Comparison of ENCODE assay signal across 9 cellular contexts in the genomic region with DNA sequence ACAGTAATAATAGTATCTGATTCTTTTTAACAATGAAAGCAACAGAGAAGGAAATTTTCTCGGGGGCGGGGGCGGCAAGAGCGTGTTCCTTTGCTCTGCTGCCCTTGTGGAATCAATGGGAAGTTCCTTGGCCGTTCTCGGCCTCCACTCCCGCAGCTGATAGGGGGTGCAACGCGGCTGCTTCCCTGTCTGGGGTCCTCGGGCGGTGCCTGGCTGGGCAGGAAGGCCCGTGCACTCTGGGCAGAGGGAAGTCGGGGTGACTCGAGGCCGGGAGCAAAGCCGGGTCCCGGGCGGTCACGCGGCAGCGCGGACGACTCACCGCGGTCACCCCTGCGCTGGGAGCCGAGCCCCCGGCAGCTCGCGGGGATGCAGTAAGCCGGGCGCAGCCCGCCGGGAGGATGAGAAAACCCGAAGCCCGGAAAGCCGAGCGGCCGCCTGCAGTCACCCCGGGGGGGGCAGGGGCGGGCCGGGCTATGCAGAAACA. TPM values are rescaled to one million over a fixed set of nuclear protein-coding genes. Genes with fewer than 3 reads are reported as not detected.
DNase-seq lines count a peak whose midpoint lies in the region; ATAC-seq, FAIRE-seq and TF ChIP-seq lines count a peak whose summit lies in the region.
"Had no signal": no experiment of that assay in that cellular context is flagged by ENCODE, and none has a peak within 500 bp of the region (broad histone marks: within the 10 kb centered on the region; RNA-seq: fewer than 3 reads in every experiment).

No MANE protein-coding gene starts in this region.

- peak overlapping the region; percentile 44 for H2AK9ac ChIP-seq in IMR-90 (replicated peaks; ENCODE audit: low read depth, low read length, poor library complexity)

- peaks cover 17 to 66% of the 10 kb centered on the region in 2 experiments for H3K79me1 ChIP-seq in IMR-90 (ENCODE audit: low read depth in 1 of 2, low read length in 2 of 2)
- peaks cover 6% of the 10 kb centered on the region; the same call in 1 of the 2 replicates for H3K79me1 ChIP-seq in H1 (ENCODE audit: low read depth, low read length)

- 0% methylated on average over 14 of the region's 42 CpGs; no CpG with 5 or more reads in 1 of the 2 experiments for WGBS in IMR-90 (ENCODE audit: extremely low coverage in 2 of 2, insufficient read length in 1 of 2), 2 experiments
- WGBS in H1 (ENCODE audit: extremely low coverage in 1 of 2, insufficient coverage in 1 of 2, insufficient read length in 1 of 2, insufficient replicate concordance in 2 of 2, low coverage in 1 of 2, low lambda C conversion rate in 2 of 2, missing lambda C conversion rate in 1 of 2), 2 experiments = 2% methylated on average over 36 of the region's 42 CpGs; no CpG with 5 or more reads in 1 of the 2 experiments

- H2BK12ac ChIP-seq in H1 (ENCODE audit: low read depth, low read length) = no peak overlapping the region

- H3K27me3 ChIP-seq in IMR-90 (ENCODE audit: control insufficient read depth, insufficient read depth, low read length) = no peaks in the 10 kb centered on the region
- H3K27me3 ChIP-seq in H1 (replicated peaks in 1 of 4; ENCODE audit: control insufficient read depth in 3 of 4, extremely low read depth in 1 of 4, insufficient read depth in 3 of 4, low read length in 3 of 4) = peaks cover 0 to 8% (median 5%) of the 10 kb centered on the region in 4 experiments; a peak in 4 of 7 replicates

- H3K27ac ChIP-seq in IMR-90 (ENCODE audit: insufficient read depth, low read length) (no peak overlapping the region), H1 (ENCODE audit: low read depth, low read length) (no peak overlapping the region)

- DNase-seq in G401 (ENCODE audit: low spot score) (peak; percentile 43), IMR-90 (no peak), H1 (ENCODE audit: low read depth in 1 of 2, low spot score in 2 of 2) (no peak), osteocyte (ENCODE audit: extremely low spot score, unreplicated experiment) (no peak), anterior cingulate cortex (lab: John Stamatoyannopoulos, UW) (no peak), NCI-H1105 treated with DMSO at 0.1 percent for 48 hours (lab: John Stamatoyannopoulos, UW) (no peak), NCI-H2081 treated with DMSO at 0.1 percent for 48 hours (lab: John Stamatoyannopoulos, UW) (no peak)
- DNase-seq in stimulated activated naive CD4-positive, alpha-beta T cell (lab: John Stamatoyannopoulos, UW) = no peak

- H2AFZ ChIP-seq in IMR-90 (replicated peaks; ENCODE audit: low read length, poor library complexity) (peak overlapping the region; percentile 74), H1 (ENCODE audit: low read length) (no peak overlapping the region)

- no peak for TF ChIP-seq EP300 in H1 (IDR thresholded peaks at IDR 0.05; ENCODE audit: borderline replicate concordance in 1 of 2, low read depth in 2 of 2, low read length in 2 of 2)

- no peak overlapping the region for H2BK20ac ChIP-seq in IMR-90 (ENCODE audit: low read depth, low read length)
- H2BK20ac ChIP-seq in H1 (ENCODE audit: low read length) = no peak overlapping the region

- H2BK5ac ChIP-seq in IMR-90 (ENCODE audit: low read depth, low read length, poor library complexity, severe bottlenecking) = no peak overlapping the region
- no peak overlapping the region for H2BK5ac ChIP-seq in H1 (ENCODE audit: low read depth, low read length)

- H3K4me1 ChIP-seq in IMR-90 (ENCODE audit: control insufficient read depth, insufficient read depth, low read length) (peaks cover 9% of the 10 kb centered on the region), H1 (replicated peaks in 1 of 4; ENCODE audit: control insufficient read depth in 3 of 4, insufficient read depth in 4 of 4, low read length in 3 of 4) (peaks cover 0 to 29% (median 17%) of the 10 kb centered on the region in 4 experiments; a peak in 6 of 7 replicates)

- H3K18ac ChIP-seq in IMR-90 (ENCODE audit: low read depth, low read length) (no peak overlapping the region), H1 (ENCODE audit: extremely low read depth, low read length) (no peak overlapping the region; the same call in 1 of the 2 replicates)

- H3K23me2 ChIP-seq in H1 (ENCODE audit: low read depth, low read length) = peaks cover 22% of the 10 kb centered on the region

- H2BK120ac ChIP-seq in IMR-90 (ENCODE audit: low read depth, low read length) (no peak overlapping the region), H1 (replicated peaks; ENCODE audit: low read depth, low read length) (no peak overlapping the region)

- H3K4me3 Mint-ChIP-seq in osteocyte (ENCODE audit: unreplicated experiment) = peak overlapping the region; percentile 75

- H4K20me1 ChIP-seq in IMR-90 (ENCODE audit: insufficient read depth, low read length) (peaks cover 55% of the 10 kb centered on the region), H1 (replicated peaks in 1 of 2; ENCODE audit: control insufficient read depth in 1 of 2, insufficient read depth in 2 of 2, low read length in 2 of 2) (peaks cover 5 to 14% of the 10 kb centered on the region in 2 experiments)

- no peak for FAIRE-seq in H1 (lab: Jason Lieb, UNC)

- no peak for TF ChIP-seq RAD21 in IMR-90 (IDR thresholded peaks at IDR 0.05; ENCODE audit: low read length)
- TF ChIP-seq RAD21 in H1 (IDR thresholded peaks at IDR 0.05 in 1 of 2, conservative IDR thresholded peaks at IDR 0.05 in 1 of 2; ENCODE audit: low read depth in 2 of 2, low read length in 2 of 2) = no peak

- TF ChIP-seq POLR2A in IMR-90 (IDR thresholded peaks at IDR 0.05; ENCODE audit: low read depth, low read length) (no peak), H1 (IDR thresholded peaks at IDR 0.05; ENCODE audit: control extremely low read depth in 1 of 2, low read depth in 2 of 2, low read length in 2 of 2) (no peak)

- H4K8ac ChIP-seq in IMR-90 (ENCODE audit: low read depth in 2 of 2, low read length in 2 of 2) (no peak overlapping the region), H1 (ENCODE audit: extremely low read depth, insufficient read depth, low read length) (no peak overlapping the region)

- peaks cover 7% of the 10 kb centered on the region; the same call in 1 of the 2 replicates for H3K9me1 ChIP-seq in IMR-90 (ENCODE audit: insufficient read depth, low read length)

- H3K9me3 Mint-ChIP-seq in osteocyte (ENCODE audit: unreplicated experiment) = no peaks in the 10 kb centered on the region
- H3K9me3 Mint-ChIP-seq: T-cell had no signal

- CTCF ChIA-PET in IMR-90 (lab: Yijun Ruan, JAX) (no interaction called here), H1 (lab: Charles Lee; ENCODE audit: partially characterized antibody) (interaction anchor here (0.6 to 8.7 kb wide), 4 partner anchors 16 to 225 kb away, joined by 3 to 70 read pairs (median 6); a partner anchor contains a TSS)

- in situ Hi-C loops in G401 (cut with HindIII; ENCODE audit: low sequenced_read_pairs) = no loop called here
- in situ Hi-C loops in IMR-90 (cut with MboI; ENCODE audit: low sequenced_read_pairs) = no loop called here

- intact Hi-C loops in IMR-90 (cut with micrococcal nuclease) = loop anchor here (2.0 to 10.0 kb wide), 2 partner anchors 23 to 99 kb away; a partner anchor contains a TSS

- no peak overlapping the region for H3K14ac ChIP-seq in IMR-90 (replicated peaks; ENCODE audit: low read depth, low read length)
- no peak overlapping the region for H3K14ac ChIP-seq in H1 (ENCODE audit: insufficient read length)

- no peak overlapping the region for H4K5ac ChIP-seq in IMR-90 (ENCODE audit: low read depth, low read length)
- no peak overlapping the region for H4K5ac ChIP-seq in H1 (ENCODE audit: insufficient read length, low read depth, low read length)

- H3K4me3 ChIP-seq in IMR-90 (ENCODE audit: insufficient read depth, low read depth, low read length) (peak overlapping the region; percentile 47), H1 (ENCODE audit: extremely low read depth in 1 of 4, insufficient read depth in 2 of 4, low read depth in 3 of 4, low read length in 4 of 4) (peak overlapping the region; percentile 48 to 95 (median 65))

- H3K27me3 Mint-ChIP-seq in osteocyte (ENCODE audit: unreplicated experiment) = no peaks in the 10 kb centered on the region

- H3K36me3 Mint-ChIP-seq in osteocyte (ENCODE audit: unreplicated experiment) = peaks cover 9% of the 10 kb centered on the region
- H3K36me3 Mint-ChIP-seq: T-cell had no signal

- POLR2A ChIA-PET in IMR-90 (lab: Charles Lee; ENCODE audit: unreplicated experiment) (interaction anchor here (0.6 kb wide), 1 partner anchor 27 kb away, joined by 3 read pairs; no protein-coding TSS in a partner anchor), H1 (lab: Charles Lee; ENCODE audit: partially characterized antibody) (interaction anchor here (1.0 to 6.5 kb wide), 8 partner anchors 12 to 213 kb away, joined by 3 to 71 read pairs (median 10); a partner anchor contains a TSS)

- H3K56ac ChIP-seq in IMR-90 (ENCODE audit: extremely low read depth, insufficient read depth, low read length) = no peak overlapping the region
- no peak overlapping the region for H3K56ac ChIP-seq in H1 (replicated peaks; ENCODE audit: insufficient read length, low read depth, low read length)

- H3K9me3 ChIP-seq in IMR-90 (ENCODE audit: control insufficient read depth, insufficient read depth, low read length) (no peaks in the 10 kb centered on the region), H1 (ENCODE audit: insufficient read depth in 2 of 2, low read depth in 1 of 2, low read length in 1 of 2) (no peaks in the 10 kb centered on the region)

- peak overlapping the region; percentile 83 for H3K4me2 ChIP-seq in IMR-90 (ENCODE audit: low read depth, low read length)
- H3K4me2 ChIP-seq in H1 (ENCODE audit: insufficient read depth in 1 of 2, low read depth in 2 of 2, low read length in 2 of 2) = peak overlapping the region; percentile 77 to 82

- H4K91ac ChIP-seq in IMR-90 (ENCODE audit: insufficient read depth, low read depth, low read length) (no peak overlapping the region), H1 (replicated peaks; ENCODE audit: insufficient read length, low read length) (no peak overlapping the region)

- H3K9ac ChIP-seq in IMR-90 (ENCODE audit: low read depth, low read length) = peak overlapping the region; percentile 28; the same call in 1 of the 2 replicates
- H3K9ac ChIP-seq in H1 (replicated peaks in 1 of 4; ENCODE audit: extremely low read depth in 1 of 4, low read depth in 3 of 4, low read length in 3 of 4) = peak overlapping the region in 1 of 4 experiments; percentile 36; a peak in 3 of 7 replicates

- peaks cover 0 to 5% of the 10 kb centered on the region in 2 experiments; a peak in 2 of 4 replicates for H3K79me2 ChIP-seq in H1 (ENCODE audit: control insufficient read depth in 1 of 2, insufficient read depth in 2 of 2, low read length in 2 of 2)

- peaks cover 27% of the 10 kb centered on the region for H3K4me1 Mint-ChIP-seq in osteocyte (ENCODE audit: unreplicated experiment)

- no peak for TF ChIP-seq CTCF in IMR-90 (conservative IDR thresholded peaks at IDR 0.05; ENCODE audit: low read depth, low read length)
- peak in 1 of 3 experiments; percentile 4; a peak in 1 of 4 replicates for TF ChIP-seq CTCF in H1 (IDR thresholded peaks at IDR 0.05; ENCODE audit: control extremely low read depth in 1 of 3, insufficient read depth in 1 of 3, low read depth in 1 of 3, low read length in 3 of 3)
- no peak for TF ChIP-seq CTCF in osteocyte (IDR thresholded peaks at IDR 0.05)

- dilution Hi-C loops in IMR-90 (cut with HindIII; ENCODE audit: low sequenced_read_pairs, unreplicated experiment) = no loop called here

- H3K36me3 ChIP-seq in IMR-90 (ENCODE audit: control insufficient read depth, insufficient read depth, low read length) (peaks cover 12% of the 10 kb centered on the region; the same call in 1 of the 2 replicates), H1 (ENCODE audit: control insufficient read depth in 2 of 4, insufficient read depth in 4 of 4, low read length in 3 of 4) (peaks cover 0 to 6% (median 0%) of the 10 kb centered on the region in 4 experiments; a peak in 1 of 8 replicates)

- H2AK5ac ChIP-seq in IMR-90 (ENCODE audit: low read depth, low read length) = no peak overlapping the region
- H2AK5ac ChIP-seq in H1 (ENCODE audit: low read depth, low read length) = no peak overlapping the region

- ATAC-seq in IMR-90 (ENCODE audit: low read depth) = peak; percentile 0

- peak overlapping the region; percentile 56 for H3K27ac Mint-ChIP-seq in osteocyte (ENCODE audit: unreplicated experiment)
- H3K27ac Mint-ChIP-seq: T-cell had no signal

- H3K4ac ChIP-seq in IMR-90 (ENCODE audit: low read depth, low read length) = no peak overlapping the region
- no peak overlapping the region for H3K4ac ChIP-seq in H1 (replicated peaks; ENCODE audit: insufficient read length, low read depth, low read length)

- no peak overlapping the region for H3K23ac ChIP-seq in IMR-90 (ENCODE audit: low read depth, low read length)
- no peak overlapping the region for H3K23ac ChIP-seq in H1 (ENCODE audit: insufficient read length)

- H2BK15ac ChIP-seq in IMR-90 (ENCODE audit: low read depth, low read length) = no peak overlapping the region
- no peak overlapping the region for H2BK15ac ChIP-seq in H1 (ENCODE audit: low read length)

- no TSS peak for BruUV-seq in IMR-90 (replicated peaks; lab: Mats Ljungman, UMichigan)

RNA-seq across cellular contexts. Expression of a gene that starts 2.5 kb away (rescaled TPM):
- 264 and 266 TPM in 2 replicates for total RNA-seq in G401 (2014; rRNA removed; shearing (Covaris generic))
- total RNA-seq in IMR-90 (2012; rRNA removed) (311 and 337 TPM in 2 replicates), osteocyte (84.9 and 95.8 TPM in 2 replicates)
- polyA plus RNA-seq in IMR-90 (2012; rRNA removed) (410 and 428 TPM in 2 replicates), H1 (2011; rRNA removed) (393 and 420 TPM in 2 replicates)
- polyA plus RNA-seq in IMR-90 (2012; cell fraction: cytosol; rRNA removed) = 269 and 452 TPM in 2 replicates
- polyA plus RNA-seq in IMR-90 (2012; cell fraction: nucleus; rRNA removed; ENCODE audit: low replicate concordance) = 172 and 406 TPM in 2 replicates
- total RNA-seq in H1 (2021; fragmentation: NEBNext Ultra II Directional; extraction: Animal tissue kit (Norgen Biotek cat#: 25700)) = 275 and 292 TPM in 2 replicates
- polyA plus RNA-seq in H1 (2011; cell fraction: cytosol; rRNA removed) = 210 TPM
- polyA plus RNA-seq in H1 (2011; cell fraction: nucleus; rRNA removed) = 252 TPM
- 287 to 415 TPM (median 389 TPM) in 4 replicates for polyA plus RNA-seq in H1 (2012, experiment 1 of 2)
- polyA plus RNA-seq in H1 (2012, experiment 2 of 2) = 421 TPM
- polyA plus RNA-seq in H1 (2013, experiment 1 of 2) = 211 TPM
- polyA plus RNA-seq in H1 (2013, experiment 2 of 2) = 208 TPM
- polyA minus RNA-seq in H1 (2011; rRNA and poly(A)+ RNA removed) = 165 and 205 TPM in 2 replicates
- polyA minus RNA-seq in H1 (2011; cell fraction: cytosol; rRNA and poly(A)+ RNA removed) = 155 TPM
- polyA minus RNA-seq in H1 (2011; cell fraction: nucleus; rRNA and poly(A)+ RNA removed) = 91.3 TPM

RNA-seq across cellular contexts. Expression of a gene that starts 7.0 kb away (rescaled TPM):
- 17.2 and 20.1 TPM in 2 replicates for total RNA-seq in G401 (2014; rRNA removed; shearing (Covaris generic))
- total RNA-seq in IMR-90 (2012; rRNA removed) (3.8 and 4.4 TPM in 2 replicates), osteocyte (6.5 and 6.9 TPM in 2 replicates)
- polyA plus RNA-seq in IMR-90 (2012; rRNA removed) (9.5 TPM in 2 replicates), H1 (2011; rRNA removed) (2.9 and 4.3 TPM in 2 replicates)
- 3.3 and 6.2 TPM in 2 replicates for polyA plus RNA-seq in IMR-90 (2012; cell fraction: cytosol; rRNA removed)
- 49.5 and 79.2 TPM in 2 replicates for polyA plus RNA-seq in IMR-90 (2012; cell fraction: nucleus; rRNA removed; ENCODE audit: low replicate concordance)
- total RNA-seq in H1 (2021; fragmentation: NEBNext Ultra II Directional; extraction: Animal tissue kit (Norgen Biotek cat#: 25700)) = 2.0 and 2.2 TPM in 2 replicates
- 3.7 TPM for polyA plus RNA-seq in H1 (2011; cell fraction: cytosol; rRNA removed)
- polyA plus RNA-seq in H1 (2011; cell fraction: nucleus; rRNA removed) = 7.6 TPM
- 1.8 to 3.0 TPM (median 2.2 TPM) in 4 replicates for polyA plus RNA-seq in H1 (2012, experiment 1 of 2)
- 1.8 TPM for polyA plus RNA-seq in H1 (2012, experiment 2 of 2)
- polyA plus RNA-seq in H1 (2013, experiment 1 of 2) = 1.2 TPM
- polyA plus RNA-seq in H1 (2013, experiment 2 of 2) = 1.5 TPM
- 3.3 and 5.0 TPM in 2 replicates for polyA minus RNA-seq in H1 (2011; rRNA and poly(A)+ RNA removed)
- 3.2 TPM for polyA minus RNA-seq in H1 (2011; cell fraction: cytosol; rRNA and poly(A)+ RNA removed)
- 4.5 TPM for polyA minus RNA-seq in H1 (2011; cell fraction: nucleus; rRNA and poly(A)+ RNA removed)

RNA-seq across cellular contexts. Expression of a gene that starts 22.9 kb away (rescaled TPM):
- 122 and 167 TPM in 2 replicates for total RNA-seq in G401 (2014; rRNA removed; shearing (Covaris generic))
- 129 and 134 TPM in 2 replicates for total RNA-seq in IMR-90 (2012; rRNA removed)
- 141 and 160 TPM in 2 replicates for polyA plus RNA-seq in IMR-90 (2012; rRNA removed)
- polyA plus RNA-seq in IMR-90 (2012; cell fraction: cytosol; rRNA removed) = 177 and 213 TPM in 2 replicates
- polyA plus RNA-seq in IMR-90 (2012; cell fraction: nucleus; rRNA removed; ENCODE audit: low replicate concordance) = 286 and 445 TPM in 2 replicates
- 48.3 and 53.0 TPM in 2 replicates for total RNA-seq in H1 (2021; fragmentation: NEBNext Ultra II Directional; extraction: Animal tissue kit (Norgen Biotek cat#: 25700))
- polyA plus RNA-seq in H1 (2011; rRNA removed) = 110 and 155 TPM in 2 replicates
- polyA plus RNA-seq in H1 (2011; cell fraction: cytosol; rRNA removed) = 106 TPM
- 160 TPM for polyA plus RNA-seq in H1 (2011; cell fraction: nucleus; rRNA removed)
- polyA plus RNA-seq in H1 (2012, experiment 1 of 2) = 35.4 to 56.5 TPM (median 53.7 TPM) in 4 replicates
- polyA plus RNA-seq in H1 (2012, experiment 2 of 2) = 59.8 TPM
- 47.6 TPM for polyA plus RNA-seq in H1 (2013, experiment 1 of 2)
- 46.6 TPM for polyA plus RNA-seq in H1 (2013, experiment 2 of 2)
- polyA minus RNA-seq in H1 (2011; rRNA and poly(A)+ RNA removed) = 44.0 and 65.5 TPM in 2 replicates
- polyA minus RNA-seq in H1 (2011; cell fraction: cytosol; rRNA and poly(A)+ RNA removed) = 40.0 TPM
- 30.4 TPM for polyA minus RNA-seq in H1 (2011; cell fraction: nucleus; rRNA and poly(A)+ RNA removed)
- 78.7 and 82.8 TPM in 2 replicates for total RNA-seq in osteocyte

RNA-seq across cellular contexts. Expression of a gene that starts 52.2 kb away (rescaled TPM):
- 132 and 147 TPM in 2 replicates for total RNA-seq in G401 (2014; rRNA removed; shearing (Covaris generic))
- total RNA-seq in IMR-90 (2012; rRNA removed) = 119 and 127 TPM in 2 replicates
- polyA plus RNA-seq in IMR-90 (2012; rRNA removed) = 184 and 199 TPM in 2 replicates
- polyA plus RNA-seq in IMR-90 (2012; cell fraction: cytosol; rRNA removed) = 143 and 185 TPM in 2 replicates
- polyA plus RNA-seq in IMR-90 (2012; cell fraction: nucleus; rRNA removed; ENCODE audit: low replicate concordance) = 445 and 688 TPM in 2 replicates
- total RNA-seq in H1 (2021; fragmentation: NEBNext Ultra II Directional; extraction: Animal tissue kit (Norgen Biotek cat#: 25700)) = 92.2 and 102 TPM in 2 replicates
- 78.1 and 102 TPM in 2 replicates for polyA plus RNA-seq in H1 (2011; rRNA removed)
- polyA plus RNA-seq in H1 (2011; cell fraction: cytosol; rRNA removed) = 84.5 TPM
- 230 TPM for polyA plus RNA-seq in H1 (2011; cell fraction: nucleus; rRNA removed)
- 112 to 138 TPM (median 135 TPM) in 4 replicates for polyA plus RNA-seq in H1 (2012, experiment 1 of 2)
- 70.6 TPM for polyA plus RNA-seq in H1 (2012, experiment 2 of 2)
- polyA plus RNA-seq in H1 (2013, experiment 1 of 2) = 86.9 TPM
- 84.9 TPM for polyA plus RNA-seq in H1 (2013, experiment 2 of 2)
- 58.3 and 62.0 TPM in 2 replicates for polyA minus RNA-seq in H1 (2011; rRNA and poly(A)+ RNA removed)
- polyA minus RNA-seq in H1 (2011; cell fraction: cytosol; rRNA and poly(A)+ RNA removed) = 56.6 TPM
- polyA minus RNA-seq in H1 (2011; cell fraction: nucleus; rRNA and poly(A)+ RNA removed) = 49.3 TPM
- 251 and 267 TPM in 2 replicates for total RNA-seq in osteocyte
